In genomic region chr6:36977470-36977941, GRCh38 we compare ENCODE assay signal across 11 cellular contexts. TPM values are rescaled to one million over a fixed set of nuclear protein-coding genes. Genes with fewer than 3 reads are reported as not detected.
DNase-seq lines count a peak whose midpoint lies in the region; ATAC-seq, FAIRE-seq and TF ChIP-seq lines count a peak whose summit lies in the region.
"Had no signal": no experiment of that assay in that cellular context is flagged by ENCODE, and none has a peak within 500 bp of the region (broad histone marks: within the 10 kb centered on the region; RNA-seq: fewer than 3 reads in every experiment).

No MANE protein-coding gene starts in this region.

- 53% methylated on average over 16 of the region's 16 CpGs for WGBS in GM12878 (ENCODE audit: insufficient coverage, insufficient replicate concordance, low lambda C conversion rate, missing lambda C conversion rate)
- WGBS in mesenchymal stem cell, result 90% methylated on average over 16 of the region's 16 CpGs

- H3K27me3 ChIP-seq in AG04450 (ENCODE audit: control insufficient read depth, insufficient read depth, low read length), result no peaks in the 10 kb centered on the region
- no peaks in the 10 kb centered on the region for H3K27me3 ChIP-seq in H7 (ENCODE audit: control insufficient read depth, insufficient read depth, low read length)
- H3K27me3 ChIP-seq in GM12878 (replicated peaks in 1 of 2; ENCODE audit: control insufficient read depth in 2 of 2, insufficient read depth in 2 of 2, low read length in 1 of 2), result no peaks in the 10 kb centered on the region
- no peaks in the 10 kb centered on the region for H3K27me3 ChIP-seq in mesenchymal stem cell (ENCODE audit: control insufficient read depth in 1 of 2, insufficient read depth in 1 of 2, low read length in 2 of 2)

- H2AK5ac ChIP-seq in mesenchymal stem cell (ENCODE audit: low read length, severe bottlenecking), result no peak overlapping the region

- RAD21 ChIA-PET in GM12878 (lab: Charles Lee; ENCODE audit: unreplicated experiment), result interaction anchor here (0.6 to 3.5 kb wide), 5 partner anchors 9 to 575 kb away, joined by 3 to 38 read pairs (median 4); partner anchors contain the start of gene MTCH1

- no peak overlapping the region for H2BK15ac ChIP-seq in mesenchymal stem cell (ENCODE audit: low read depth, poor library complexity, severe bottlenecking)

- no peak for FAIRE-seq in GM12878 (lab: Jason Lieb, UNC)

- no peak overlapping the region for H2BK120ac ChIP-seq in mesenchymal stem cell (ENCODE audit: low read depth, low read length)

- H3K4me1 ChIP-seq in GM12878 (ENCODE audit: control insufficient read depth, insufficient read depth, low read length) (no peaks in the 10 kb centered on the region), mesenchymal stem cell (ENCODE audit: control insufficient read depth, insufficient read depth, low read depth, low read length) (peaks cover 8% of the 10 kb centered on the region)

- BruUV-seq in GM12878 (replicated peaks; lab: Mats Ljungman, UMichigan), result no TSS peak

- no peak overlapping the region for H3K23ac ChIP-seq in mesenchymal stem cell (ENCODE audit: low read length in 2 of 2)

- no peak overlapping the region for H2BK5ac ChIP-seq in mesenchymal stem cell (ENCODE audit: low read depth, low read length, poor library complexity, severe bottlenecking)

- in situ Hi-C loops in GM12878 (cut with MboI), result no loop called here

- H4K91ac ChIP-seq in mesenchymal stem cell (ENCODE audit: low read length), result no peak overlapping the region

- H3K27ac ChIP-seq in AG04450 (ENCODE audit: low read depth, low read length) (no peak overlapping the region), GM12878 (ENCODE audit: control insufficient read depth, insufficient read depth) (no peak overlapping the region), mesenchymal stem cell (ENCODE audit: low read length, poor library complexity, severe bottlenecking) (no peak overlapping the region)

- peaks cover 28% of the 10 kb centered on the region for H3K79me2 ChIP-seq in GM12878 (ENCODE audit: control insufficient read depth, insufficient read depth, low read length)

- SMC1A ChIA-PET in GM12878 (lab: Charles Lee; ENCODE audit: uncharacterized antibody, unreplicated experiment), result interaction anchor here (1.0 to 7.3 kb wide), 4 partner anchors 29 to 209 kb away, joined by 3 to 60 read pairs (median 4); no protein-coding TSS in a partner anchor

- ATAC-seq in GM12878 (peak; percentile 67), HG02981 (IDR thresholded peaks at IDR 0.05; ENCODE audit: unreplicated experiment) (no peak), HG03354 (IDR thresholded peaks at IDR 0.05; ENCODE audit: poor library complexity, severe bottlenecking, unreplicated experiment) (no peak), HG03342 (IDR thresholded peaks at IDR 0.05; ENCODE audit: unreplicated experiment) (no peak)

- DNase-seq in AG04450 (ENCODE audit: low read depth, low spot score) (no peak), H7 (peak; percentile 92), GM12878 (ENCODE audit: low read depth, low spot score) (no peak), mesenchymal stem cell (peak; percentile 18), SIG-M5 (lab: John Stamatoyannopoulos, UW) (no peak)
- DNase-seq: NCI-H1436 treated with DMSO at 0.1 percent for 48 hours had no signal

- no peak overlapping the region for H2BK12ac ChIP-seq in mesenchymal stem cell (ENCODE audit: low read length in 2 of 2)

- POLR2A ChIA-PET in AG04450 (lab: Yijun Ruan, JAX), result no interaction called here
- POLR2A ChIA-PET in GM12878 (lab: Charles Lee), result interaction anchor here (0.6 kb wide), 1 partner anchor 27 kb away, joined by 3 read pairs; no protein-coding TSS in a partner anchor

- peak; percentile 40; the same call in 1 of the 2 replicates for TF ChIP-seq RAD21 in GM12878 (IDR thresholded peaks at IDR 0.05; ENCODE audit: insufficient read depth, low read depth, low read length)

- H3K9me3 ChIP-seq in AG04450 (ENCODE audit: control insufficient read depth, insufficient read depth, low read length) (no peaks in the 10 kb centered on the region; the same call in 1 of the 2 replicates), GM12878 (replicated peaks; ENCODE audit: control insufficient read depth, insufficient read depth, low read length) (no peaks in the 10 kb centered on the region), mesenchymal stem cell (ENCODE audit: control insufficient read depth, low read length) (no peaks in the 10 kb centered on the region)

- no peak overlapping the region for H3K4ac ChIP-seq in mesenchymal stem cell (ENCODE audit: low read depth in 1 of 2, low read length in 2 of 2)

- H2AFZ ChIP-seq in GM12878 (ENCODE audit: control insufficient read depth, low read depth, low read length), result no peak overlapping the region
- H2AFZ ChIP-seq in mesenchymal stem cell (ENCODE audit: low read depth, low read length), result no peak overlapping the region

- H4K8ac ChIP-seq in mesenchymal stem cell (ENCODE audit: low read length), result no peak overlapping the region

- H3K18ac ChIP-seq in mesenchymal stem cell (ENCODE audit: low read depth in 1 of 2, low read length in 2 of 2), result no peak overlapping the region

- H3K79me1 ChIP-seq in mesenchymal stem cell (replicated peaks; ENCODE audit: low read length, poor library complexity, severe bottlenecking), result peaks cover 42% of the 10 kb centered on the region

- H3K4me2 ChIP-seq in GM12878 (ENCODE audit: control insufficient read depth, insufficient read depth) (no peak overlapping the region), mesenchymal stem cell (ENCODE audit: low read length, poor library complexity, severe bottlenecking) (no peak overlapping the region)

- TF ChIP-seq CTCF in AG04450 (IDR thresholded peaks at IDR 0.05; ENCODE audit: low read depth, low read length) (peak; percentile 42), GM12878 (IDR thresholded peaks at IDR 0.05 in 2 of 3, conservative IDR thresholded peaks at IDR 0.05 in 1 of 3; ENCODE audit: control insufficient read depth in 2 of 3, extremely low read depth in 1 of 3, insufficient read depth in 1 of 3, low read depth in 3 of 3, low read length in 3 of 3) (peak; percentile 40 to 59 (median 52))

- H3K14ac ChIP-seq in mesenchymal stem cell (ENCODE audit: low read length in 2 of 2), result no peak overlapping the region

- CTCF ChIA-PET in AG04450 (lab: Charles Lee), result interaction anchor here (1.2 to 3.3 kb wide), 3 partner anchors 40 to 102 kb away, joined by 5 to 13 read pairs (median 6); partner anchors contain the start of genes C6orf89 and PPIL1
- CTCF ChIA-PET in GM12878 (lab: Yijun Ruan, JAX), result interaction anchor here (0.7 to 4.9 kb wide), 13 partner anchors 9 to 233 kb away, joined by 3 to 84 read pairs (median 4); partner anchors contain the start of genes FGD2 and MTCH1

- 0 out of 2 replicates have a peak, but pooled peaks have one; percentile 5 for TF ChIP-seq POLR2A in GM12878 (IDR thresholded peaks at IDR 0.05; ENCODE audit: low read depth, low read length)

- H3K4me3 ChIP-seq in AG04450 (ENCODE audit: low read depth, low read length) (no peak overlapping the region), H7 (ENCODE audit: insufficient read depth, low read depth, low read length) (no peak overlapping the region), GM12878 (no peak overlapping the region), mesenchymal stem cell (ENCODE audit: insufficient read depth in 1 of 2, low read depth in 1 of 2, low read length in 2 of 2) (no peak overlapping the region)

- no peak for TF ChIP-seq EP300 in GM12878 (IDR thresholded peaks at IDR 0.05; ENCODE audit: borderline replicate concordance in 1 of 2, control insufficient read depth in 1 of 2, low read depth in 2 of 2, low read length in 2 of 2)

- H3K9ac ChIP-seq in GM12878 (ENCODE audit: control insufficient read depth, insufficient read depth, low read length) (no peak overlapping the region), mesenchymal stem cell (ENCODE audit: low read length) (no peak overlapping the region)

- H4K20me1 ChIP-seq in GM12878 (ENCODE audit: control insufficient read depth, insufficient read depth), result peaks cover 14% of the 10 kb centered on the region

- intact Hi-C loops in GM12878 (cut with micrococcal nuclease; ENCODE audit: unreplicated experiment), result loop anchor here (1.0 kb wide), 1 partner anchor 41 kb away; no protein-coding TSS in a partner anchor

- H3K36me3 ChIP-seq in H7 (replicated peaks; ENCODE audit: control insufficient read depth, insufficient read depth, low read length) (peaks cover 47% of the 10 kb centered on the region), GM12878 (ENCODE audit: control insufficient read depth in 2 of 2, insufficient read depth in 2 of 2, low read length in 1 of 2) (peaks cover 37 to 43% of the 10 kb centered on the region in 2 experiments), mesenchymal stem cell (ENCODE audit: control insufficient read depth in 1 of 2, insufficient read depth in 2 of 2, low read depth in 1 of 2, low read length in 2 of 2) (peaks cover 58 to 72% of the 10 kb centered on the region in 2 experiments)

RNA-seq across cellular contexts. Expression of gene MTCH1, which starts 8.5 kb away (rescaled TPM):
- polyA plus RNA-seq in AG04450 (2011; rRNA removed), result 149 and 160 TPM in 2 replicates
- 144 and 161 TPM in 2 replicates for polyA minus RNA-seq in AG04450 (2011; rRNA and poly(A)+ RNA removed)
- total RNA-seq in H7 (2014; rRNA removed; shearing (Covaris generic)), result 286 and 299 TPM in 2 replicates
- total RNA-seq in GM12878 (2013; cell fraction: nucleolus; rRNA removed), result 205 and 215 TPM in 2 replicates
- 104 and 114 TPM in 2 replicates for total RNA-seq in GM12878 (2014; rRNA removed)
- total RNA-seq in GM12878 (2014; rRNA removed; fragmentation: Illumina TruSeq; extraction: Trizol), result 64.5 and 65.2 TPM in 2 replicates
- 103 and 105 TPM in 2 replicates for total RNA-seq in GM12878 (2021)
- 54.0 TPM for polyA plus RNA-seq in GM12878 (2011; ENCODE audit: low read depth)
- polyA plus RNA-seq in GM12878 (2011; rRNA removed), result 73.1 and 86.9 TPM in 2 replicates
- 99.4 and 108 TPM in 2 replicates for polyA plus RNA-seq in GM12878 (2011; cell fraction: cytosol; rRNA removed)
- polyA plus RNA-seq in GM12878 (2011; cell fraction: nucleus; rRNA removed), result 265 TPM in 2 replicates
- 97.3 and 97.7 TPM in 2 replicates for polyA plus RNA-seq in GM12878 (2012)
- 48.5 and 75.3 TPM in 2 replicates for polyA plus RNA-seq in GM12878 (2014; fragmentation: Illumina TruSeq; extraction: Trizol)
- polyA plus RNA-seq in GM12878 (2014; fragmentation: Nextera tagmentation; extraction: Ambion mirVana), result 10 to 100 TPM in 1 of 2 experiments, 1 to 10 TPM in 1; 7.2 to 17.3 TPM
- polyA plus RNA-seq in GM12878 (2014; rRNA removed), result 80.2 and 83.5 TPM in 2 replicates
- 100 to 1,000 TPM; 108 to 128 TPM for polyA plus RNA-seq in GM12878 (2016; fragmentation: Nextera tagmentation; extraction: Ambion mirVana)
- polyA minus RNA-seq in GM12878 (2011; rRNA and poly(A)+ RNA removed), result 140 and 177 TPM in 2 replicates
- 49.4 and 55.5 TPM in 2 replicates for polyA minus RNA-seq in GM12878 (2011; cell fraction: cytosol; rRNA and poly(A)+ RNA removed)
- 129 and 149 TPM in 2 replicates for polyA minus RNA-seq in GM12878 (2011; cell fraction: nucleus; rRNA and poly(A)+ RNA removed)
- 154 TPM for polyA plus RNA-seq in mesenchymal stem cell (2013, experiment 1 of 2)
- polyA plus RNA-seq in mesenchymal stem cell (2013, experiment 2 of 2), result 157 TPM

RNA-seq across cellular contexts. Expression of gene PI16, which starts 23.0 kb away (rescaled TPM):
- polyA plus RNA-seq in AG04450 (2011; rRNA removed) (0.05 and 0.11 TPM in 2 replicates), GM12878 (2011; rRNA removed) (not detected in 2 replicates), GM12878 (2014; fragmentation: Illumina TruSeq; extraction: Trizol) (not detected in 2 replicates), GM12878 (2014; fragmentation: Nextera tagmentation; extraction: Ambion mirVana) (under 1 TPM in 1 of 2 experiments, not detected in 1; 0.08 TPM), GM12878 (2014; rRNA removed) (not detected in 2 replicates), GM12878 (2016; fragmentation: Nextera tagmentation; extraction: Ambion mirVana) (under 1 TPM in 1 of 2 experiments, not detected in 1; 0.12 TPM)
- not detected in 2 replicates for polyA minus RNA-seq in AG04450 (2011; rRNA and poly(A)+ RNA removed)
- total RNA-seq in H7 (2014; rRNA removed; shearing (Covaris generic)), result not detected in 2 replicates
- not detected in 2 replicates for total RNA-seq in GM12878 (2013; cell fraction: nucleolus; rRNA removed)
- total RNA-seq in GM12878 (2014; rRNA removed) (not detected in 2 replicates), GM12878 (2014; rRNA removed; fragmentation: Illumina TruSeq; extraction: Trizol) (not detected in 2 replicates), GM12878 (2021) (not detected in 2 replicates)
- polyA plus RNA-seq in GM12878 (2011; ENCODE audit: low read depth), result not detected
- polyA plus RNA-seq in GM12878 (2011; cell fraction: cytosol; rRNA removed), result not detected in 2 replicates
- polyA plus RNA-seq in GM12878 (2011; cell fraction: nucleus; rRNA removed), result not detected in 2 replicates
- not detected in 2 replicates for polyA plus RNA-seq in GM12878 (2012)
- polyA minus RNA-seq in GM12878 (2011; rRNA and poly(A)+ RNA removed), result not detected in 2 replicates
- polyA minus RNA-seq in GM12878 (2011; cell fraction: cytosol; rRNA and poly(A)+ RNA removed), result not detected in 2 replicates
- not detected in 2 replicates for polyA minus RNA-seq in GM12878 (2011; cell fraction: nucleus; rRNA and poly(A)+ RNA removed)
- not detected for polyA plus RNA-seq in mesenchymal stem cell (2013, experiment 1 of 2)
- not detected for polyA plus RNA-seq in mesenchymal stem cell (2013, experiment 2 of 2)
- total RNA-seq: G401 had no signal

RNA-seq across cellular contexts. Expression of gene FGD2, which starts 27.9 kb away (rescaled TPM):
- not detected in 2 replicates for polyA plus RNA-seq in AG04450 (2011; rRNA removed)
- not detected in 2 replicates for polyA minus RNA-seq in AG04450 (2011; rRNA and poly(A)+ RNA removed)
- 0.04 and 0.17 TPM in 2 replicates for total RNA-seq in H7 (2014; rRNA removed; shearing (Covaris generic))
- 239 and 253 TPM in 2 replicates for total RNA-seq in GM12878 (2013; cell fraction: nucleolus; rRNA removed)
- 52.9 and 55.5 TPM in 2 replicates for total RNA-seq in GM12878 (2014; rRNA removed)
- total RNA-seq in GM12878 (2014; rRNA removed; fragmentation: Illumina TruSeq; extraction: Trizol), result 35.4 and 36.0 TPM in 2 replicates
- 63.6 and 70.4 TPM in 2 replicates for total RNA-seq in GM12878 (2021)
- polyA plus RNA-seq in GM12878 (2011; ENCODE audit: low read depth), result 5.6 TPM
- polyA plus RNA-seq in GM12878 (2011; rRNA removed), result 21.7 and 36.4 TPM in 2 replicates
- 43.5 and 65.5 TPM in 2 replicates for polyA plus RNA-seq in GM12878 (2011; cell fraction: cytosol; rRNA removed)
- 214 and 250 TPM in 2 replicates for polyA plus RNA-seq in GM12878 (2011; cell fraction: nucleus; rRNA removed)
- polyA plus RNA-seq in GM12878 (2012), result 12.4 and 20.6 TPM in 2 replicates
- polyA plus RNA-seq in GM12878 (2014; fragmentation: Illumina TruSeq; extraction: Trizol), result 21.8 and 30.3 TPM in 2 replicates
- 10 to 100 TPM in 1 of 2 experiments, 1 to 10 TPM in 1; 5.2 to 11.3 TPM for polyA plus RNA-seq in GM12878 (2014; fragmentation: Nextera tagmentation; extraction: Ambion mirVana)
- 83.2 and 88.1 TPM in 2 replicates for polyA plus RNA-seq in GM12878 (2014; rRNA removed)
- 10 to 100 TPM; 23.1 to 25.3 TPM for polyA plus RNA-seq in GM12878 (2016; fragmentation: Nextera tagmentation; extraction: Ambion mirVana)
- polyA minus RNA-seq in GM12878 (2011; rRNA and poly(A)+ RNA removed), result 59.2 and 96.7 TPM in 2 replicates
- polyA minus RNA-seq in GM12878 (2011; cell fraction: cytosol; rRNA and poly(A)+ RNA removed), result 22.3 and 22.6 TPM in 2 replicates
- polyA minus RNA-seq in GM12878 (2011; cell fraction: nucleus; rRNA and poly(A)+ RNA removed), result 63.6 and 102 TPM in 2 replicates
- polyA plus RNA-seq in mesenchymal stem cell (2013, experiment 1 of 2), result 0.03 TPM
- not detected for polyA plus RNA-seq in mesenchymal stem cell (2013, experiment 2 of 2)
- total RNA-seq: dermis microvascular lymphatic vessel endothelial cell had no signal

Comparison
In these comparisons a context has a peak if more than half of its experiments do, and no peak if none do; other contexts are left out.
1. DNase-seq: peak in H7 (single experiment) and mesenchymal stem cell (single experiment); none in AG04450 (single experiment), GM12878 (single experiment) and SIG-M5 (single experiment).
2. RNA of gene FGD2, which starts 27.9 kb away (total RNA-seq): 35.4 to 253 TPM in GM12878; 0.04 to 0.17 TPM in H7; every median in the first group is over 10 times any median in the second.